Comparison of ENCODE assay signal across 2 cellular contexts in genomic region chr3:185711255-185711870, GRCh38.
TF ChIP-seq lines count a peak whose summit lies in the region.

No MANE protein-coding gene starts in this region.

TF ChIP-seq in GM23338, 12 proteins besides CTCF, POLR2A, EP300 and RAD21:
- TF ChIP-seq ZNF462 (CRISPR knock-in tag; IDR thresholded peaks at IDR 0.05) (0 out of 2 replicates have a peak, but pooled peaks have one; percentile 26), ETS1 (IDR thresholded peaks at IDR 0.05) (no peak), POLR2AphosphoS5 (IDR thresholded peaks at IDR 0.05; ENCODE audit: low read depth) (no peak), ZNF331 (CRISPR knock-in tag; IDR thresholded peaks at IDR 0.05; ENCODE audit: low read depth) (no peak), EZH2phosphoT487 (IDR thresholded peaks at IDR 0.05; ENCODE audit: unreplicated experiment) (no peak), REST (IDR thresholded peaks at IDR 0.05; ENCODE audit: unreplicated experiment) (no peak), EZH2 (IDR thresholded peaks at IDR 0.05; ENCODE audit: low read depth, unreplicated experiment) (no peak), JUNB (IDR thresholded peaks at IDR 0.05; ENCODE audit: unreplicated experiment) (no peak)
TF ChIP-seq in GM23338: peak in this region for 1.

TF ChIP-seq in SK-N-SH treated with all-trans-retinoic acid at 6 μM for 48 hours, 23 proteins besides CTCF, POLR2A, EP300 and RAD21 (continued from another document):
- TF ChIP-seq CSRNP3 (CRISPR knock-in tag; IDR thresholded peaks at IDR 0.05) (no peak), ISL1 (CRISPR knock-in tag; IDR thresholded peaks at IDR 0.05) (no peak), ARNTL (CRISPR knock-in tag; IDR thresholded peaks at IDR 0.05; ENCODE audit: borderline replicate concordance, low read depth) (no peak), ZNF8 (CRISPR knock-in tag; IDR thresholded peaks at IDR 0.05) (no peak), PPARA (CRISPR knock-in tag; IDR thresholded peaks at IDR 0.05; ENCODE audit: borderline replicate concordance) (no peak), ZNF565 (CRISPR knock-in tag; conservative IDR thresholded peaks at IDR 0.05; ENCODE audit: low read depth) (no peak), CREB5 (CRISPR knock-in tag; IDR thresholded peaks at IDR 0.05; ENCODE audit: low read depth) (no peak), TOX (CRISPR knock-in tag; IDR thresholded peaks at IDR 0.05; ENCODE audit: borderline replicate concordance) (no peak), RARB (CRISPR knock-in tag; IDR thresholded peaks at IDR 0.05) (no peak)
